In the genomic region with DNA sequence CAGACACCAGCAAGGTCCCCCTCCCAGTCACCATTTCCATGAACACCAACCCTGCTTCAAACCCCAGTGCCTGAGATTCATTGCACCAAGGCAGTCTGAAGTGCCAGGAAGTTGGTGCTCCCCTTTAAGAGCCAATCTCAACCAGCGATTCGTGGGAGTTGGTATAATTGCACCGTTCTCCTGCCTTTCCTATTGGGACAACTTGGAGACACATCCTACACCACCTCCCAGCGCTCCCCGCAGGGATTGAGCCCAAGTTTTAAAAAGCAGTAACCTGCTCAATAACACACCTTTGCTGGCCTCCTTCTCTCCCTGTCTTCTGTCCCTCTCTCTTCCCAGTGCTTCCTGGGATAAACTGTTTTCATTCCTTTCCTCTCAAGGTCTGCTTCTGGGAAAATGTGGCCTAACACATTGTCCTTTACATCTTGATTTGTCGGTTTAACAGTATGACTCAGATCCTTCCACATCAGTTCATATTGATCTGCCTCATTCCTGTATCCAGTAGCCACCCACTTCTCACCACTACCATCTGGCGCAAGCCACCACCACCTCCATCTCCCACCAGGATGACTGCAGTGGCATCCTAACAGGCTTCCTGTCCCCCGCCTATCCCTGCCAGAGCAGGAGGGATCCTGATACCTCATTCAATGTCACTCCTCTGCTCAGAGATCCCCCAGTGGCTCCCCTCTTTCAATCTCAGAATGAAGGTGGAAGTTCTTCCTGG, we compare ENCODE assay signal across 1 cellular context.
TF ChIP-seq lines count a peak whose summit lies in the region.

No MANE protein-coding gene starts in this region.

TF ChIP-seq in IMR-90, 13 proteins besides CTCF, POLR2A, EP300 and RAD21 (continued from another document):
- TF ChIP-seq MAZ (IDR thresholded peaks at IDR 0.05; ENCODE audit: borderline replicate concordance, low read depth, low read length) (no peak), ELK1 (IDR thresholded peaks at IDR 0.05; ENCODE audit: borderline replicate concordance, low read depth, low read length) (no peak), RCOR1 (IDR thresholded peaks at IDR 0.05; ENCODE audit: insufficient replicate concordance, low read length) (no peak), MAFK (IDR thresholded peaks at IDR 0.05; ENCODE audit: low read depth, low read length) (no peak)
TF ChIP-seq in IMR-90: peak in this region for 0.
